Comparison of ENCODE assay signal across 17 cellular contexts in the genomic region with DNA sequence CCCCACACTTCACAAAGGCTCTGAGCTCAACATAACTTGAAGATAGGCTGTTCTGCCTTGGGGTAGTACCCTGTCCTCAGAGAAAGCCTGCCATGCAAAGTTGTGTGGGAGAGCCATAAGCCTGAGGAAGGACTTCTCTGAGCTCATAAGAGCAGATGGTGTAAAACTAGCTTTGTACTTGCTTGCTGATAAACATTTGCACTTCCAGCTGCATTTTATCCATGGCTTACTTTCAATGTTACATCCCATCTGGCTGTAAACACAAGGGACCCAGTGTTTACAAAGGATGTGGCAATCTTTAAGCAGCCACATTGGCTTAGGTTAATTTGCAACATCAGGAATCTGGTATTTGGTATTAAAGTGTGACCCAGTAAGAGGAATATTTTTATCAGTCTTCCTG.
DNase-seq lines count a peak whose midpoint lies in the region; ATAC-seq and TF ChIP-seq lines count a peak whose summit lies in the region.
"Had no signal": no experiment of that assay in that cellular context is flagged by ENCODE, and none has a peak within 500 bp of the region (broad histone marks: within the 10 kb centered on the region; RNA-seq: fewer than 3 reads in every experiment).

No MANE protein-coding gene starts in this region.

- H3K9me3 ChIP-seq in mucosa of descending colon, result no peaks in the 10 kb centered on the region
- H3K9me3 ChIP-seq: HAP-1, stomach had no signal

- H3K4me3 ChIP-seq in fibroblast of pulmonary artery (replicated peaks; ENCODE audit: low read depth, low read length), result no peak overlapping the region
- no peak overlapping the region for H3K4me3 ChIP-seq in mucosa of descending colon
- H3K4me3 ChIP-seq: dorsolateral prefrontal cortex, HAP-1, stomach had no signal

- ATAC-seq in Right ventricle myocardium superior (ENCODE audit: poor library complexity) (peak; percentile 96), mucosa of descending colon (peak; percentile 41)

- TF ChIP-seq CTCF in fibroblast of pulmonary artery (IDR thresholded peaks at IDR 0.05; ENCODE audit: low read length, missing control alignments) (no peak), mucosa of descending colon (IDR thresholded peaks at IDR 0.05) (no peak)

- H3K4me1 ChIP-seq in mucosa of descending colon (ENCODE audit: low read depth), result no peaks in the 10 kb centered on the region
- H3K4me1 ChIP-seq: HAP-1 had no signal

- H3K36me3 ChIP-seq in mucosa of descending colon (ENCODE audit: low read depth), result no peaks in the 10 kb centered on the region
- H3K36me3 ChIP-seq: HAP-1, stomach had no signal

- intact Hi-C loops in Right ventricle myocardium superior (cut with DNase I), result no loop called here
- intact Hi-C loops in cardiac septum (cut with DNase I), result no loop called here
- intact Hi-C loops in mucosa of descending colon (cut with DNase I, micrococcal nuclease), result no loop called here

- DNase-seq in Right ventricle myocardium superior (no peak), cardiac septum (ENCODE audit: low spot score) (no peak), fibroblast of pulmonary artery (ENCODE audit: low read depth) (peak; percentile 77), mucosa of descending colon (peak in 1 of 3 donors; percentile 7), mesenteric fat pad (ENCODE audit: low spot score) (no peak), NCI-H2081 (lab: John Stamatoyannopoulos, UW) (no peak), SW480 (ENCODE audit: low spot score) (no peak)
- no peak for DNase-seq in stimulated activated CD4-positive, alpha-beta T cell treated with anti-CD3 and anti-CD28 coated beads, Interleukin-4, amount 100 ng/mL, for 1 hour
- DNase-seq: activated CD4-positive, alpha-beta memory T cell treated with anti-CD3 and anti-CD28 coated beads, Interleukin-2, amount 10 ng/mL, durations not matched to agents 7 days and 5 days; activated effector memory CD4-positive, alpha-beta T cell treated with Interleukin-2 at 50 U/mL for 16 hours; kidney; NCI-H1417 treated with DMSO at 0.1 percent for 48 hours; nephron progenitor cell; NK-92 treated with Interleukin-12 subunit alpha and Interleukin-12 subunit beta, amount 100 ng/mL, for 24 hours; stomach had no signal
